ENCODE assay signal across 8 cellular contexts in genomic region chr21:25501996-25502665, GRCh38.
A peak's percentile ranks its signal among the peaks of the same experiment; 100 is the strongest.
DNase-seq lines count a peak whose midpoint lies in the region; ATAC-seq and TF ChIP-seq lines count a peak whose summit lies in the region.

No MANE protein-coding gene starts in this region.

- H3K27me3 ChIP-seq in BE2C: no peaks in the 10 kb centered on the region

- peak; percentile 44 for ATAC-seq in GM18867 (IDR thresholded peaks at IDR 0.05; ENCODE audit: unreplicated experiment)
- peak; percentile 63 for ATAC-seq in HG02885 (IDR thresholded peaks at IDR 0.05; ENCODE audit: poor library complexity, unreplicated experiment)

- H3K36me3 ChIP-seq in BE2C: no peaks in the 10 kb centered on the region

- peak; percentile 21 for DNase-seq in UCSD-AML1 (lab: John Stamatoyannopoulos, UW; ENCODE audit: unreplicated experiment)
- DNase-seq in stimulated activated CD4-positive, alpha-beta T cell treated with anti-CD3 and anti-CD28 coated beads, Interleukin-15, amount 100 ng/mL, for 24 hours: peak; percentile 78
- DNase-seq in BE2C: no peak
- no peak for DNase-seq in foreskin melanocyte
- no peak for DNase-seq in NCI-H748 treated with DMSO at 0.1 percent for 48 hours (lab: John Stamatoyannopoulos, UW)
- no peak for DNase-seq in NCI-H1092 (lab: John Stamatoyannopoulos, UW)

- H3K4me3 ChIP-seq in BE2C (ENCODE audit: low read depth, low read length): no peak overlapping the region

- no peaks in the 10 kb centered on the region for H3K9me3 ChIP-seq in BE2C

- TF ChIP-seq CTCF in BE2C (IDR thresholded peaks at IDR 0.05; ENCODE audit: low read depth, low read length): no peak

- H3K4me1 ChIP-seq in BE2C: no peaks in the 10 kb centered on the region

Comparison
In these comparisons a context has a peak if more than half of its experiments do, and no peak if none do; other contexts are left out.
1. DNase-seq: peak in UCSD-AML1 (single experiment) and stimulated activated CD4-positive, alpha-beta T cell treated with anti-CD3 and anti-CD28 coated beads, Interleukin-15, amount 100 ng/mL, for 24 hours (single experiment); none in BE2C (single experiment), foreskin melanocyte (single experiment), NCI-H748 treated with DMSO at 0.1 percent for 48 hours (single experiment) and NCI-H1092 (single experiment).